24 cellular contexts compared by ENCODE assay signal in the genomic region with DNA sequence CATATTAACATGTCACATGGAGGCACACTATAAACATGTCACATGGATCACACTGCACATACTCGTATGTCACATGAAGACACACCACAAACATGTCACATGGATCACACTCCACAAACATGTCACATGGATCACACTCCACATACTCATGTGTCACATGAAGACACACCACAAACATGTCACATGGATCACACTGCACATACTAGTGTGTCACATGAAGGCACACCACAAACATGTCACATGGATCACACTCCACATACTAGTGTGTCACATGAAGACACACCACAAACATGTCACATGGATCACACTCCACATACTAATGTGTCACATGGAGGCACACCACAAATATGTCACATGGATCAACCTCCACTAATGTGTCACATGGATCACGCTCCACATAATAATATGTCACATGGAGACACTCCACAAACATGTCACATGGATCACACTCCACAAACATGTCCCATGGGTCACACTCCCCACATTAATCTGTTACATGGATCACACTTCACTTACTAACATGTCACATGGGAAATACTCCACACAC.
"Had no signal": no experiment of that assay in that cellular context is flagged by ENCODE, and none has a peak within 500 bp of the region (broad histone marks: within the 10 kb centered on the region; RNA-seq: fewer than 3 reads in every experiment).

No MANE protein-coding gene starts in this region.

- DNase-seq: Kasumi-1, MM.1S, NCI-H1092 treated with DMSO at 0.1 percent for 48 hours, NCI-H1436, NCI-H187, NCI-H2029, NCI-H2081 treated with DMSO at 0.1 percent for 48 hours, NCI-H2171, NCI-H226, NCI-H446, NCI-H510A, NCI-H524 treated with DMSO at 0.1 percent for 48 hours, NCI-H69, NCI-H774, SHP77, SK-N-SH, SW 1271, T-cell had no signal

- H3K4me3 Mint-ChIP-seq: IgD-negative memory B cell; T-cell; T-helper 1 cell treated with Interleukin-12 subunit alpha and Interleukin-12 subunit beta and Interleukin-4 antibody, amounts not matched to agents 30 μg/mL and 1 μg/mL, for 36 hours had no signal

- H3K4me2 ChIP-seq: KMS-11, SK-N-SH had no signal

- ATAC-seq: K562, T-cell had no signal

- H3K27ac Mint-ChIP-seq: IgD-negative memory B cell; T-cell; T-helper 1 cell treated with Interleukin-12 subunit alpha and Interleukin-12 subunit beta and Interleukin-4 antibody, amounts not matched to agents 30 μg/mL and 1 μg/mL, for 36 hours had no signal

- H3K4me1 Mint-ChIP-seq: IgD-negative memory B cell, T-cell had no signal

- H3K9me3 Mint-ChIP-seq: T-cell; T-helper 1 cell treated with Interleukin-12 subunit alpha and Interleukin-12 subunit beta and Interleukin-4 antibody, amounts not matched to agents 30 μg/mL and 1 μg/mL, for 36 hours had no signal

- H3K9me3 ChIP-seq: SK-N-SH had no signal

- H3K36me3 Mint-ChIP-seq: IgD-negative memory B cell, T-cell had no signal

- H3K4me3 ChIP-seq: K562 had no signal

- FAIRE-seq: K562, RCC 7860 had no signal

- H3K27ac ChIP-seq: KMS-11, RWPE1 had no signal
